1 cellular context compared by ENCODE assay signal in the genomic region with DNA sequence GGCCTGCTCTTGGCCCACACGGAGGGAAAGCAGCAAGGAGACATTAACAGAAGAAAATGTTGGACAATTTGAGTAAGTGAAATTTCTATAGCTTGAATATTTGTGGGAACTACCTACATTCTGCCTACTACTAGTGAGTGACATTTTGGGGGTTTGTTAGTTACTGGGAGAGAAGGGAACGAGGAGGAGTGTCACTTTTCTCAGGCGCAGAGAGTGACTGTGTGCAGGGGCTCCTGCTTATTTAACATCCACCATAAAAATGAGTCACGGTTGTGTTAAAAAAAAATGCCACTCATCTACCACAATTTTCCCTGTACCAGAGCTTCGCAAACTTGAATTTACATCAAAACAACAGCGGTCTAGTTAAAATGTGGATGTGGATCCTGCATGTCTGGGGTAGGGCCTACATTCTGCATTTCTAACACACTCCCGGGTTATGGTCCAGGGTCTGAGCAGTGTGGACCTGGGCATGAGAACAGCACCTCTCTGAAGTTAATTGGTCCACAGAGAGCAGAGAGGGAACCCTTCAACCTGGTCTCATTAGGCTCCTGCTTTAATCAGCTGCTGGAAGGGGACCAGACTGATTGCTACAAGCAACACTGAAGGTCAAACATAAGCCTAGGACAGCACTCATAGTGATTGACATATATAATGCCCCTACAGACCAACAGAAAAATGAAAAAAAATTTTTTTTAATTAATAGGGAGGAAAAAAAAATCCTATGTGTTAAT.
TF ChIP-seq lines count a peak whose summit lies in the region.

No MANE protein-coding gene starts in this region.

TF ChIP-seq in WTC11, 78 proteins besides CTCF, POLR2A, EP300 and RAD21 (continued from another document):
- no peak for TF ChIP-seq ZNF425 (CRISPR knock-in tag; conservative IDR thresholded peaks at IDR 0.05)
TF ChIP-seq in WTC11: peak in this region for 1.
